Comparison of ENCODE assay signal across 8 cellular contexts in the genomic region with DNA sequence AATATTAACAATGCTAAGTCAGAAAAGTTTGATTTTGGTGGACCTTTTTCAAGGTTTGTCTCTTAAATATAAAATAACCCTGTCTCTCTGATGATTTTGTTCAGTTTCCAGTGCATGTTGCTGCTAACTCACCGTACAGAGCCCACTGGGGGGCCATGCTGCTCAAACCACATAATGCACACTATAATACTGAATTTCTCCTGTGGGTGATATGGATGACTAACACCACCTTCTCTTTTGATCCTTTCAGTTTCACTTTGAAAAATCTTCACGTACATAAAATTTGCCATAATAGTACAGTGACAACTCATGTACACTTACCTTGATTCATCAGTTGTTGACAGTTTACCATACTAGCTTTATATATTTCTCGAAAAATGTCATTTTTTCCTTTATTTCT.
DNase-seq lines count a peak whose midpoint lies in the region; ATAC-seq and TF ChIP-seq lines count a peak whose summit lies in the region.

No MANE protein-coding gene starts in this region.

- peak; percentile 94 for ATAC-seq in GM18519 (IDR thresholded peaks at IDR 0.05; ENCODE audit: low FRiP score, unreplicated experiment)
- peak; percentile 47 for ATAC-seq in HG02759 (IDR thresholded peaks at IDR 0.05; ENCODE audit: unreplicated experiment)
- peak; percentile 38 for ATAC-seq in mucosa of descending colon

- no peaks in the 10 kb centered on the region for H3K4me1 ChIP-seq in mucosa of descending colon (ENCODE audit: low read depth)

- H3K9me3 ChIP-seq in mucosa of descending colon = no peaks in the 10 kb centered on the region

- H3K36me3 ChIP-seq in mucosa of descending colon (ENCODE audit: low read depth) = no peaks in the 10 kb centered on the region

- peak overlapping the region; percentile 26 for H3K27ac Mint-ChIP-seq in T-helper 1 cell treated with Interleukin-12 subunit alpha and Interleukin-12 subunit beta and Interleukin-4 antibody, amounts not matched to agents 30 μg/mL and 1 μg/mL, for 36 hours

- no peak for TF ChIP-seq CTCF in mucosa of descending colon (IDR thresholded peaks at IDR 0.05)

- H3K36me3 Mint-ChIP-seq in T-helper 1 cell treated with Interleukin-12 subunit alpha and Interleukin-12 subunit beta and Interleukin-4 antibody, amounts not matched to agents 30 μg/mL and 1 μg/mL, for 36 hours (ENCODE audit: low read depth) = no peaks in the 10 kb centered on the region

- peaks cover 12% of the 10 kb centered on the region for H3K4me1 Mint-ChIP-seq in T-helper 1 cell treated with Interleukin-12 subunit alpha and Interleukin-12 subunit beta and Interleukin-4 antibody, amounts not matched to agents 30 μg/mL and 1 μg/mL, for 36 hours (ENCODE audit: low read depth)

- no peaks in the 10 kb centered on the region for H3K9me3 Mint-ChIP-seq in T-helper 1 cell treated with Interleukin-12 subunit alpha and Interleukin-12 subunit beta and Interleukin-4 antibody, amounts not matched to agents 30 μg/mL and 1 μg/mL, for 36 hours

- H3K4me3 ChIP-seq in mucosa of descending colon = no peak overlapping the region

- intact Hi-C loops in mucosa of descending colon (cut with DNase I, micrococcal nuclease) = no loop called here

- no peaks in the 10 kb centered on the region for H3K27me3 Mint-ChIP-seq in T-helper 1 cell treated with Interleukin-12 subunit alpha and Interleukin-12 subunit beta and Interleukin-4 antibody, amounts not matched to agents 30 μg/mL and 1 μg/mL, for 36 hours (ENCODE audit: low read depth)

- no peak for DNase-seq in mucosa of descending colon
- DNase-seq in medulla oblongata (ENCODE audit: extremely low spot score) = no peak
- DNase-seq in AG08396 (ENCODE audit: low spot score) = no peak
- no peak for DNase-seq in foreskin melanocyte
- no peak for DNase-seq in T-helper 9 cell

- H3K4me3 Mint-ChIP-seq in T-helper 1 cell treated with Interleukin-12 subunit alpha and Interleukin-12 subunit beta and Interleukin-4 antibody, amounts not matched to agents 30 μg/mL and 1 μg/mL, for 36 hours = peak overlapping the region; percentile 58

Comparison
In these comparisons a context has a peak if more than half of its experiments do, and no peak if none do; other contexts are left out.
1. ATAC-seq: peak in every context shown above with its lines; median percentile 94 in GM18519; 47 in HG02759; 38 in mucosa of descending colon.